ENCODE assay signal across 10 cellular contexts in the genomic region with DNA sequence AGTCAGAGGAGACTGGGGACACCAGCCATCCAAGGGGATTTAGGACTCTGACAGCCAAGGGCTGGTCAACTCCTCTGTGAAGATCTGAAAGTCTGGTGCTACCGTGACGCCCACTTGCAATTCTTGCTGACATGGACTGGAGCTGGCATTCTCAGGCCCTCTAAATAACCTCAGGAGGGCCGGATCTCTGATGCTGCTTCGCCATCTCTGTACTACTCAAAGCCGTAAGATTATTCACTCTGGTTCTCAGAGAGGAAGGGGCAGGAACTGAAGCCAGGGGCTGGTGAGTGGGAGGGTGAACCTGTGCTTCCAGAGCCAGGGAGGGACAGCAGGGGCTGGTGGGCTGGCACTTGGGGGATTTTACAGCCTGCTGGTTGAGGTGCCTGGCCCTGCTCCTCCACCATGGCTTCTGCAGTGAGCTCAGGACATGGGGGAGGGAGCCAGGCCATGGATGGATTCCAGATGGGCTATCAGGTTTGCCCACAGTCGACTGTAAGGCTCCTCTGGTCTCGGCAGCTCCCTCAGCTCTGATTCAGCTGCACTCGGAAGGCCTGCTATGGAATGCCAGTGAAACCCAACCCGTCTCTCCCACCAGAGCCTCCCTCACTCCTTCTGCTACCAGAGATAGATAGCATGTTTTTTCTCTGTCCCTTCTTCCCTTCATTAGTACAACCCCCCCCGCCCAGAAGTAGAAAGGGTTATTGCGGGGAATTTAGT.
A peak's percentile ranks its signal among the peaks of the same experiment; 100 is the strongest.
DNase-seq lines count a peak whose midpoint lies in the region; ATAC-seq and TF ChIP-seq lines count a peak whose summit lies in the region.
"Had no signal": no experiment of that assay in that cellular context is flagged by ENCODE, and none has a peak within 500 bp of the region (broad histone marks: within the 10 kb centered on the region; RNA-seq: fewer than 3 reads in every experiment).

No MANE protein-coding gene starts in this region.

- CTCF ChIA-PET in activated CD4-positive, alpha-beta memory T cell treated with anti-CD3 and anti-CD28 coated beads, Interleukin-2, amount 10 ng/mL, durations not matched to agents 7 days and 5 days (lab: Charles Lee), result no interaction called here

- peaks cover 84% of the 10 kb centered on the region for H3K4me1 Mint-ChIP-seq in endodermal cell
- peaks cover 87% of the 10 kb centered on the region for H3K4me1 Mint-ChIP-seq in nephron progenitor cell
- H3K4me1 Mint-ChIP-seq in activated CD4-positive, alpha-beta memory T cell treated with anti-CD3 and anti-CD28 coated beads, Interleukin-2, amount 10 ng/mL, durations not matched to agents 7 days and 5 days, result no peaks in the 10 kb centered on the region
- H3K4me1 Mint-ChIP-seq in activated T-cell treated with anti-CD3 and anti-CD28 coated beads, Interleukin-2, amount 50 U/mL, for 4 hours (ENCODE audit: low read depth), result no peaks in the 10 kb centered on the region
- H3K4me1 Mint-ChIP-seq: activated naive CD8-positive, alpha-beta T cell treated with anti-CD3 and anti-CD28 coated beads, Interleukin-2, amount 10 ng/mL, durations not matched to agents 7 days and 5 days had no signal

- H3K27me3 Mint-ChIP-seq in endodermal cell (ENCODE audit: insufficient read depth) (peaks cover 2% of the 10 kb centered on the region), nephron progenitor cell (ENCODE audit: low read depth, poor library complexity) (peaks cover 25% of the 10 kb centered on the region)
- peaks cover 37% of the 10 kb centered on the region for H3K27me3 Mint-ChIP-seq in activated CD4-positive, alpha-beta memory T cell treated with anti-CD3 and anti-CD28 coated beads, Interleukin-2, amount 10 ng/mL, durations not matched to agents 7 days and 5 days
- H3K27me3 Mint-ChIP-seq in activated T-cell treated with anti-CD3 and anti-CD28 coated beads, Interleukin-2, amount 50 U/mL, for 4 hours (ENCODE audit: low read depth), result peaks cover 11% of the 10 kb centered on the region

- 75 to 85% methylated on average over 6 to 11 of the region's 11 CpGs for WGBS in endodermal cell (ENCODE audit: insufficient coverage in 1 of 2, insufficient read length in 1 of 2), 2 experiments

- no peaks in the 10 kb centered on the region for H3K9me3 ChIP-seq in endodermal cell (ENCODE audit: control insufficient read depth, low read length)

- no peaks in the 10 kb centered on the region for H3K27me3 ChIP-seq in endodermal cell (ENCODE audit: control insufficient read depth, insufficient read depth, low read length, poor library complexity, severe bottlenecking)

- H3K27ac Mint-ChIP-seq in endodermal cell (peak overlapping the region; percentile 91), nephron progenitor cell (peak overlapping the region; percentile 97)
- no peak overlapping the region for H3K27ac Mint-ChIP-seq in activated CD4-positive, alpha-beta memory T cell treated with anti-CD3 and anti-CD28 coated beads, Interleukin-2, amount 10 ng/mL, durations not matched to agents 7 days and 5 days
- H3K27ac Mint-ChIP-seq: activated naive CD8-positive, alpha-beta T cell treated with anti-CD3 and anti-CD28 coated beads, Interleukin-2, amount 10 ng/mL, durations not matched to agents 7 days and 5 days had no signal

- H3K4me3 Mint-ChIP-seq in endodermal cell, result peak overlapping the region; percentile 7
- peak overlapping the region; percentile 43 for H3K4me3 Mint-ChIP-seq in nephron progenitor cell
- no peak overlapping the region for H3K4me3 Mint-ChIP-seq in activated CD4-positive, alpha-beta memory T cell treated with anti-CD3 and anti-CD28 coated beads, Interleukin-2, amount 10 ng/mL, durations not matched to agents 7 days and 5 days
- H3K4me3 Mint-ChIP-seq in activated T-cell treated with anti-CD3 and anti-CD28 coated beads, Interleukin-2, amount 50 U/mL, for 4 hours, result no peak overlapping the region
- H3K4me3 Mint-ChIP-seq: activated naive CD8-positive, alpha-beta T cell treated with anti-CD3 and anti-CD28 coated beads, Interleukin-2, amount 10 ng/mL, durations not matched to agents 7 days and 5 days had no signal

- H3K36me3 Mint-ChIP-seq in endodermal cell (ENCODE audit: low read depth) (peaks cover 4% of the 10 kb centered on the region), nephron progenitor cell (ENCODE audit: low read depth) (peaks cover under 1% of the 10 kb centered on the region)
- no peaks in the 10 kb centered on the region for H3K36me3 Mint-ChIP-seq in activated CD4-positive, alpha-beta memory T cell treated with anti-CD3 and anti-CD28 coated beads, Interleukin-2, amount 10 ng/mL, durations not matched to agents 7 days and 5 days (ENCODE audit: low read depth)
- no peaks in the 10 kb centered on the region for H3K36me3 Mint-ChIP-seq in activated T-cell treated with anti-CD3 and anti-CD28 coated beads, Interleukin-2, amount 50 U/mL, for 4 hours (ENCODE audit: insufficient read depth)
- H3K36me3 Mint-ChIP-seq: activated naive CD8-positive, alpha-beta T cell treated with anti-CD3 and anti-CD28 coated beads, Interleukin-2, amount 10 ng/mL, durations not matched to agents 7 days and 5 days had no signal

- H3K36me3 ChIP-seq in endodermal cell (ENCODE audit: control insufficient read depth, insufficient read depth, low read length), result peaks cover 81% of the 10 kb centered on the region

- H3K27ac ChIP-seq in endodermal cell (ENCODE audit: low read depth, low read length), result no peak overlapping the region
- H3K27ac ChIP-seq: C4-2B had no signal

- TF ChIP-seq CTCF in endodermal cell (conservative IDR thresholded peaks at IDR 0.05) (no peak), nephron progenitor cell (IDR thresholded peaks at IDR 0.05) (no peak)

- no peak overlapping the region for H3K9ac ChIP-seq in endodermal cell (ENCODE audit: extremely low read depth, low read length, poor library complexity, severe bottlenecking)

- DNase-seq in AG08396 (ENCODE audit: low spot score), result peak; percentile 87
- peak; percentile 73 for DNase-seq in NCI-H2171 (lab: John Stamatoyannopoulos, UW)
- peak; percentile 64 for DNase-seq in endodermal cell
- peak; percentile 68 for DNase-seq in nephron progenitor cell
- no peak for DNase-seq in NCI-H524 (lab: John Stamatoyannopoulos, UW)
- DNase-seq in activated CD4-positive, alpha-beta memory T cell treated with anti-CD3 and anti-CD28 coated beads, Interleukin-2, amount 10 ng/mL, durations not matched to agents 7 days and 5 days, result no peak
- no peak for DNase-seq in activated T-cell treated with anti-CD3 and anti-CD28 coated beads, Interleukin-2, amount 50 U/mL, for 4 hours
- DNase-seq: activated naive CD8-positive, alpha-beta T cell treated with anti-CD3 and anti-CD28 coated beads, Interleukin-2, amount 10 ng/mL, durations not matched to agents 7 days and 5 days had no signal

- peaks cover 65% of the 10 kb centered on the region for H3K4me1 ChIP-seq in endodermal cell (ENCODE audit: control insufficient read depth, insufficient read depth, low read length)

- ATAC-seq in GM19035 (IDR thresholded peaks at IDR 0.05; ENCODE audit: unreplicated experiment), result no peak
- ATAC-seq in activated T-cell treated with anti-CD3 and anti-CD28 coated beads, Interleukin-2, amount 50 U/mL, for 4 hours, result no peak

- POLR2A ChIA-PET in activated CD4-positive, alpha-beta memory T cell treated with anti-CD3 and anti-CD28 coated beads, Interleukin-2, amount 10 ng/mL, durations not matched to agents 7 days and 5 days (lab: Charles Lee), result no interaction called here

- no peak overlapping the region for H3K4me3 ChIP-seq in endodermal cell (ENCODE audit: low read length)

- no peaks in the 10 kb centered on the region for H3K9me3 Mint-ChIP-seq in endodermal cell
- H3K9me3 Mint-ChIP-seq in nephron progenitor cell, result no peaks in the 10 kb centered on the region
- H3K9me3 Mint-ChIP-seq in activated CD4-positive, alpha-beta memory T cell treated with anti-CD3 and anti-CD28 coated beads, Interleukin-2, amount 10 ng/mL, durations not matched to agents 7 days and 5 days, result no peaks in the 10 kb centered on the region
- H3K9me3 Mint-ChIP-seq in activated T-cell treated with anti-CD3 and anti-CD28 coated beads, Interleukin-2, amount 50 U/mL, for 4 hours, result no peaks in the 10 kb centered on the region
- H3K9me3 Mint-ChIP-seq: activated naive CD8-positive, alpha-beta T cell treated with anti-CD3 and anti-CD28 coated beads, Interleukin-2, amount 10 ng/mL, durations not matched to agents 7 days and 5 days had no signal

Comparison
In these comparisons a context has a peak if more than half of its experiments do, and no peak if none do; other contexts are left out.
1. DNase-seq: peak in AG08396 (single experiment), NCI-H2171 (single experiment), endodermal cell (single experiment) and nephron progenitor cell (single experiment); none in NCI-H524 (0 of 2), activated CD4-positive, alpha-beta memory T cell treated with anti-CD3 and anti-CD28 coated beads, Interleukin-2, amount 10 ng/mL, durations not matched to agents 7 days and 5 days (single experiment) and activated T-cell treated with anti-CD3 and anti-CD28 coated beads, Interleukin-2, amount 50 U/mL, for 4 hours (single experiment).
2. H3K4me3 Mint-ChIP-seq: peak in endodermal cell (single experiment) and nephron progenitor cell (single experiment); none in activated CD4-positive, alpha-beta memory T cell treated with anti-CD3 and anti-CD28 coated beads, Interleukin-2, amount 10 ng/mL, durations not matched to agents 7 days and 5 days (single experiment) and activated T-cell treated with anti-CD3 and anti-CD28 coated beads, Interleukin-2, amount 50 U/mL, for 4 hours (single experiment).